Comparison of ENCODE assay signal across 19 cellular contexts in genomic region chr15:22880068-22880980, GRCh38.
"Had no signal": no experiment of that assay in that cellular context is flagged by ENCODE, and none has a peak within 500 bp of the region (broad histone marks: within the 10 kb centered on the region; RNA-seq: fewer than 3 reads in every experiment).

No MANE protein-coding gene starts in this region.

- ATAC-seq: activated CD8-positive, alpha-beta memory T cell treated with anti-CD3 and anti-CD28 coated beads, Interleukin-2, amount 10 ng/mL, durations not matched to agents 7 days and 5 days; WTC11 had no signal

- FAIRE-seq: astrocyte, RCC 7860 had no signal

- DNase-seq: activated CD4-positive, alpha-beta T cell treated with anti-CD3 and anti-CD28 coated beads for 1 hour; activated CD4-positive, alpha-beta T cell treated with anti-CD3 and anti-CD28 coated beads, Interleukin-2, amount 10 ng/mL, durations not matched to agents 24 days and 14 days; activated CD4-positive, alpha-beta T cell treated with anti-CD3 and anti-CD28 coated beads, Interleukin-2, amount 50 U/mL, for 48 hours; activated CD8-positive, alpha-beta memory T cell treated with anti-CD3 and anti-CD28 coated beads, Interleukin-2, amount 10 ng/mL, durations not matched to agents 7 days and 5 days; activated effector memory CD4-positive, alpha-beta T cell treated with Interleukin-2 at 50 U/mL for 16 hours; activated naive CD4-positive, alpha-beta T cell; activated T-cell treated with anti-CD3 and anti-CD28 coated beads, Interleukin-2, amount 50 U/mL, for 24 hours; amygdala; caudate nucleus; NCI-H1048; NCI-H146; NCI-H187 treated with DMSO at 0.1 percent for 48 hours; NCI-H2081 treated with DMSO at 0.1 percent for 48 hours; NCI-H446; NCI-H524; SHP77 had no signal
